ENCODE assay signal across 1 cellular context in genomic region chr1:223708001-223708359, GRCh38.
TF ChIP-seq lines count a peak whose summit lies in the region.

No MANE protein-coding gene starts in this region.

TF ChIP-seq in HepG2, 621 proteins besides CTCF, POLR2A, EP300 and RAD21 (continued from another document and continues in another):
- no peak for TF ChIP-seq ZNF280D (CRISPR knock-in tag; IDR thresholded peaks at IDR 0.05)
- TF ChIP-seq KMT2A (CRISPR knock-in tag; IDR thresholded peaks at IDR 0.05): no peak
- TF ChIP-seq ZNF468 (CRISPR knock-in tag; IDR thresholded peaks at IDR 0.05): no peak
- peak; percentile 90 for TF ChIP-seq HNF4G (IDR thresholded peaks at IDR 0.05; ENCODE audit: borderline replicate concordance, low read depth, low read length)
- TF ChIP-seq HNF4G (CRISPR knock-in tag; IDR thresholded peaks at IDR 0.05; ENCODE audit: borderline replicate concordance, low read depth): no peak; the same call in 1 of the 2 replicates
- 0 out of 2 replicates have a peak, but pooled peaks have one; percentile 20 for TF ChIP-seq POGK (CRISPR knock-in tag; conservative IDR thresholded peaks at IDR 0.05)
- TF ChIP-seq KLF13 (CRISPR knock-in tag; IDR thresholded peaks at IDR 0.05): no peak
- no peak for TF ChIP-seq JDP2 (CRISPR knock-in tag; IDR thresholded peaks at IDR 0.05; ENCODE audit: borderline replicate concordance)
- TF ChIP-seq PAF1 (CRISPR knock-in tag; IDR thresholded peaks at IDR 0.05): no peak
- TF ChIP-seq RARA (CRISPR knock-in tag; IDR thresholded peaks at IDR 0.05): peak; percentile 49; the same call in 1 of the 2 replicates
- TF ChIP-seq ZNF564 (CRISPR knock-in tag; IDR thresholded peaks at IDR 0.05): no peak
- TF ChIP-seq RNF2 (conservative IDR thresholded peaks at IDR 0.05; ENCODE audit: low read depth): no peak
- TF ChIP-seq TARDBP (CRISPR knock-in tag; IDR thresholded peaks at IDR 0.05): no peak
- no peak for TF ChIP-seq PHF20 (CRISPR knock-in tag; IDR thresholded peaks at IDR 0.05)
- no peak for TF ChIP-seq ZNF224 (CRISPR knock-in tag; IDR thresholded peaks at IDR 0.05)
- 0 out of 2 replicates have a peak, but pooled peaks have one; percentile 55 for TF ChIP-seq HMG20B (CRISPR knock-in tag; conservative IDR thresholded peaks at IDR 0.05)
- TF ChIP-seq FOXC1 (CRISPR knock-in tag; IDR thresholded peaks at IDR 0.05; ENCODE audit: borderline replicate concordance): no peak
- TF ChIP-seq ZBTB26 (CRISPR knock-in tag; IDR thresholded peaks at IDR 0.05; ENCODE audit: borderline replicate concordance): peak; percentile 98
- no peak for TF ChIP-seq EZH2 (conservative IDR thresholded peaks at IDR 0.05; ENCODE audit: low read depth, low read length)
- no peak for TF ChIP-seq ZNF781 (CRISPR knock-in tag; IDR thresholded peaks at IDR 0.05; ENCODE audit: borderline replicate concordance, not compliant biosample characterization)
- TF ChIP-seq POLR2AphosphoS5 (IDR thresholded peaks at IDR 0.05; ENCODE audit: low read depth, low read length): no peak
- TF ChIP-seq IKZF5 (CRISPR knock-in tag; IDR thresholded peaks at IDR 0.05): 0 out of 2 replicates have a peak, but pooled peaks have one; percentile 39
- no peak for TF ChIP-seq ZNF674 (CRISPR knock-in tag; IDR thresholded peaks at IDR 0.05; ENCODE audit: low read depth)
- TF ChIP-seq IRF9 (CRISPR knock-in tag; IDR thresholded peaks at IDR 0.05; ENCODE audit: borderline replicate concordance): 0 out of 2 replicates have a peak, but pooled peaks have one; percentile 57
- TF ChIP-seq ZNF672 (CRISPR knock-in tag; IDR thresholded peaks at IDR 0.05): no peak
- TF ChIP-seq ZNF691 (CRISPR knock-in tag; IDR thresholded peaks at IDR 0.05; ENCODE audit: borderline replicate concordance, low read depth): no peak
- no peak for TF ChIP-seq ZFY (CRISPR knock-in tag; IDR thresholded peaks at IDR 0.05)
- no peak for TF ChIP-seq MAZ (IDR thresholded peaks at IDR 0.05; ENCODE audit: borderline replicate concordance, low read depth, low read length)
- TF ChIP-seq MAZ (CRISPR knock-in tag; IDR thresholded peaks at IDR 0.05; ENCODE audit: low read depth): no peak
- peak; percentile 85 for TF ChIP-seq KDM1A (CRISPR knock-in tag; IDR thresholded peaks at IDR 0.05)
- TF ChIP-seq ZSCAN30 (CRISPR knock-in tag; IDR thresholded peaks at IDR 0.05): no peak
- 0 out of 2 replicates have a peak, but pooled peaks have one; percentile 23 for TF ChIP-seq PHF21A (CRISPR knock-in tag; IDR thresholded peaks at IDR 0.05)
- no peak for TF ChIP-seq MTF2 (CRISPR knock-in tag; IDR thresholded peaks at IDR 0.05; ENCODE audit: borderline replicate concordance)
- TF ChIP-seq ZNF280B (CRISPR knock-in tag; IDR thresholded peaks at IDR 0.05; ENCODE audit: borderline replicate concordance): no peak
- TF ChIP-seq ZNF580 (CRISPR knock-in tag; IDR thresholded peaks at IDR 0.05; ENCODE audit: borderline replicate concordance, low read depth): no peak
- TF ChIP-seq PATZ1 (CRISPR knock-in tag; IDR thresholded peaks at IDR 0.05): peak; percentile 14; the same call in 1 of the 2 replicates
- TF ChIP-seq ZNF615 (CRISPR knock-in tag; IDR thresholded peaks at IDR 0.05; ENCODE audit: borderline replicate concordance): no peak
- no peak for TF ChIP-seq SATB2 (CRISPR knock-in tag; IDR thresholded peaks at IDR 0.05)
- no peak for TF ChIP-seq ZFP36L1 (CRISPR knock-in tag; IDR thresholded peaks at IDR 0.05)
- no peak for TF ChIP-seq ZNF646 (CRISPR knock-in tag; IDR thresholded peaks at IDR 0.05)
- no peak for TF ChIP-seq ZNF850 (CRISPR knock-in tag; conservative IDR thresholded peaks at IDR 0.05)
